Comparison of ENCODE assay signal across 28 cellular contexts in the genomic region with DNA sequence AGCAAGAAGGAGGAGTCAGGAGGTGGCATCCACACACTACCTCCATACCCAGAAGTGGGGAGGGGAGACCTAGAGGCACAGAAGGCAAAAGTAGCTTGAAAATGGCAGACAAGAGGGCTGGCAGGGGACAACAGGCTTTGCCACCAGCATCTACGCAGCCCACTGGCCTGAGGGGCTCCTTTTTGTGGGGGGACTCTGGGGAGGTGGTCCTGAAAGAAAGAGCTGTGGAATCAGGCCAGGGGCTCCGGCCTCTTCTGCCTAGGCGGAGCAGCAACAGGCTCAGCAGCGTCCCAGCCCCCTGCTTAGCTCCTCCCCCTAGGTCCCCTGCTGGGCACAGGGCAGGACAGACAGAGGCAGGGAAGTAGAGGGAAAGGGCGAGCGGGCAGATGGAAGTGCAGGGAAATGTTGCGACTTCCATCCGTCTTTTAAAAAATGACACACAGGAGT. TPM values are rescaled to one million over a fixed set of nuclear protein-coding genes. Genes with fewer than 3 reads are reported as not detected.
A peak's percentile ranks its signal among the peaks of the same experiment; 100 is the strongest.
DNase-seq lines count a peak whose midpoint lies in the region; ATAC-seq and TF ChIP-seq lines count a peak whose summit lies in the region.
"Had no signal": no experiment of that assay in that cellular context is flagged by ENCODE, and none has a peak within 500 bp of the region (broad histone marks: within the 10 kb centered on the region; RNA-seq: fewer than 3 reads in every experiment).

No MANE protein-coding gene starts in this region.

- H3K9me3 ChIP-seq in endodermal cell (ENCODE audit: control insufficient read depth, low read length): no peaks in the 10 kb centered on the region
- H3K9me3 ChIP-seq in spleen: no peaks in the 10 kb centered on the region
- H3K9me3 ChIP-seq: Caco-2, esophagus muscularis mucosa, gastroesophageal sphincter, Peyer's patch, prostate gland, SJCRH30 had no signal

- TF ChIP-seq CTCF in endodermal cell (conservative IDR thresholded peaks at IDR 0.05) (no peak), spleen (IDR thresholded peaks at IDR 0.05 in 8 of 11, conservative IDR thresholded peaks at IDR 0.05 in 3 of 11) (no peak)

- no peak overlapping the region for H3K4me3 Mint-ChIP-seq in endodermal cell
- H3K4me3 Mint-ChIP-seq: activated CD8-positive, alpha-beta T cell treated with anti-CD3 and anti-CD28 coated beads, Interleukin-2, amount 10 ng/mL, durations not matched to agents 7 days and 5 days; activated naive CD4-positive, alpha-beta T cell treated with anti-CD3 and anti-CD28 coated beads, Interleukin-2, amount 10 ng/mL, durations not matched to agents 7 days and 5 days; activated T-cell treated with anti-CD3 and anti-CD28 coated beads, Interleukin-2, amount 50 U/mL, for 24 hours; nephron progenitor cell; stimulated activated naive CD8-positive, alpha-beta T cell treated with anti-CD3 and anti-CD28 coated beads, Interleukin-15, amount 100 ng/mL, for 72 hours; type B pancreatic cell had no signal

- H3K27me3 ChIP-seq in endodermal cell (ENCODE audit: control insufficient read depth, insufficient read depth, low read length, poor library complexity, severe bottlenecking): no peaks in the 10 kb centered on the region
- peaks cover 0 to 26% (median 0%) of the 10 kb centered on the region in 7 donors for H3K27me3 ChIP-seq in spleen (replicated peaks in 1 of 7)
- H3K27me3 ChIP-seq: Peyer's patch, SJCRH30 had no signal

- H3K4me3 ChIP-seq in endodermal cell (ENCODE audit: low read length) (peak overlapping the region; percentile 29), spleen (no peak overlapping the region)
- H3K4me3 ChIP-seq: esophagus muscularis mucosa, gastroesophageal sphincter, Peyer's patch, prostate gland, SJCRH30, skin epidermis had no signal

- H3K9me3 Mint-ChIP-seq in endodermal cell: no peaks in the 10 kb centered on the region
- H3K9me3 Mint-ChIP-seq: activated naive CD4-positive, alpha-beta T cell treated with anti-CD3 and anti-CD28 coated beads, Interleukin-2, amount 10 ng/mL, durations not matched to agents 7 days and 5 days; activated T-cell treated with anti-CD3 and anti-CD28 coated beads, Interleukin-2, amount 50 U/mL, for 24 hours; nephron progenitor cell; stimulated activated naive CD8-positive, alpha-beta T cell treated with anti-CD3 and anti-CD28 coated beads, Interleukin-15, amount 100 ng/mL, for 72 hours; type B pancreatic cell had no signal

- DNase-seq in GDM1 (lab: John Stamatoyannopoulos, UW) (peak; percentile 59), KBM-7 (peak; percentile 75), endodermal cell (peak; percentile 91), spleen (peak; percentile 57)
- DNase-seq: activated CD8-positive, alpha-beta T cell treated with anti-CD3 and anti-CD28 coated beads, Interleukin-2, amount 10 ng/mL, durations not matched to agents 7 days and 5 days; activated naive CD4-positive, alpha-beta T cell treated with anti-CD3 and anti-CD28 coated beads, Interleukin-2, amount 10 ng/mL, durations not matched to agents 7 days and 5 days; activated T-cell treated with anti-CD3 and anti-CD28 coated beads, Interleukin-2, amount 50 U/mL, for 24 hours; Caco-2; caudate nucleus; NCI-H1694 treated with DMSO at 0.1 percent for 48 hours; NCI-H69; nephron progenitor cell; Peyer's patch; SJCRH30; stimulated activated CD4-positive, alpha-beta T cell treated with anti-CD3 and anti-CD28 coated beads, Interleukin-4, amount 100 ng/mL, for 24 hours; stimulated activated naive CD8-positive, alpha-beta T cell treated with anti-CD3 and anti-CD28 coated beads, Interleukin-15, amount 100 ng/mL, for 72 hours; T-helper 2 cell had no signal

- no peaks in the 10 kb centered on the region for H3K36me3 ChIP-seq in endodermal cell (ENCODE audit: control insufficient read depth, insufficient read depth, low read length)
- H3K36me3 ChIP-seq in spleen: no peaks in the 10 kb centered on the region
- H3K36me3 ChIP-seq: esophagus muscularis mucosa, gastroesophageal sphincter, Peyer's patch, prostate gland, SJCRH30 had no signal

- WGBS in endodermal cell (ENCODE audit: insufficient coverage in 1 of 2, insufficient read length in 1 of 2), 2 experiments: 68 to 73% methylated on average over 2 to 8 of the region's 8 CpGs
- 36 to 58% (median 46%) methylated on average over 8 of the region's 8 CpGs for WGBS in spleen, 5 donors

- in situ Hi-C loops in KBM-7 (cut with MboI; ENCODE audit: low pct_unique_long_range_greater_than_20kb, low sequenced_read_pairs): no loop called here

- H3K4me1 ChIP-seq in endodermal cell (ENCODE audit: control insufficient read depth, insufficient read depth, low read length): peaks cover 37% of the 10 kb centered on the region
- H3K4me1 ChIP-seq in spleen: no peaks in the 10 kb centered on the region
- H3K4me1 ChIP-seq: Caco-2, esophagus muscularis mucosa, gastroesophageal sphincter, Peyer's patch, prostate gland, SJCRH30 had no signal

- no peak overlapping the region for H3K27ac Mint-ChIP-seq in endodermal cell
- H3K27ac Mint-ChIP-seq: activated CD8-positive, alpha-beta T cell treated with anti-CD3 and anti-CD28 coated beads, Interleukin-2, amount 10 ng/mL, durations not matched to agents 7 days and 5 days; activated naive CD4-positive, alpha-beta T cell treated with anti-CD3 and anti-CD28 coated beads, Interleukin-2, amount 10 ng/mL, durations not matched to agents 7 days and 5 days; activated T-cell treated with anti-CD3 and anti-CD28 coated beads, Interleukin-2, amount 50 U/mL, for 24 hours; nephron progenitor cell; stimulated activated naive CD8-positive, alpha-beta T cell treated with anti-CD3 and anti-CD28 coated beads, Interleukin-15, amount 100 ng/mL, for 72 hours; type B pancreatic cell had no signal

- intact Hi-C loops in spleen (cut with DNase I; ENCODE audit: low total_unique reads): no loop called here

- no peaks in the 10 kb centered on the region for H3K36me3 Mint-ChIP-seq in endodermal cell (ENCODE audit: low read depth)
- H3K36me3 Mint-ChIP-seq: activated naive CD4-positive, alpha-beta T cell treated with anti-CD3 and anti-CD28 coated beads, Interleukin-2, amount 10 ng/mL, durations not matched to agents 7 days and 5 days; type B pancreatic cell had no signal

- H3K27me3 Mint-ChIP-seq in endodermal cell (ENCODE audit: insufficient read depth): peaks cover 44% of the 10 kb centered on the region

- H3K27ac ChIP-seq in endodermal cell (ENCODE audit: low read depth, low read length): no peak overlapping the region
- no peak overlapping the region for H3K27ac ChIP-seq in spleen
- H3K27ac ChIP-seq: esophagus muscularis mucosa, gastroesophageal sphincter, Peyer's patch, prostate gland, SJCRH30, skin epidermis had no signal

- no peak for TF ChIP-seq POLR2A in spleen (IDR thresholded peaks at IDR 0.05)

- peaks cover 44% of the 10 kb centered on the region for H3K4me1 Mint-ChIP-seq in endodermal cell
- H3K4me1 Mint-ChIP-seq: stimulated activated naive CD8-positive, alpha-beta T cell treated with anti-CD3 and anti-CD28 coated beads, Interleukin-15, amount 100 ng/mL, for 72 hours had no signal

- no peak for ATAC-seq in GM21526 (IDR thresholded peaks at IDR 0.05; ENCODE audit: low FRiP score, unreplicated experiment)
- ATAC-seq in HG03097 (IDR thresholded peaks at IDR 0.05; ENCODE audit: low FRiP score, unreplicated experiment): no peak
- no peak for ATAC-seq in HG02588 (IDR thresholded peaks at IDR 0.05; ENCODE audit: unreplicated experiment)
- ATAC-seq: activated CD4-positive, CD25-positive, alpha-beta regulatory T cell treated with anti-CD3 and anti-CD28 coated beads, Interleukin-2, amount 50 U/mL, for 24 hours; activated CD8-positive, alpha-beta T cell treated with anti-CD3 and anti-CD28 coated beads, Interleukin-2, amount 10 ng/mL, durations not matched to agents 7 days and 5 days; gastroesophageal sphincter; left lobe of liver; stimulated activated naive CD8-positive, alpha-beta T cell treated with anti-CD3 and anti-CD28 coated beads, Interleukin-15, amount 100 ng/mL, for 72 hours had no signal

- no peak overlapping the region for H3K9ac ChIP-seq in endodermal cell (ENCODE audit: extremely low read depth, low read length, poor library complexity, severe bottlenecking)

RNA-seq across cellular contexts. Expression of a gene that starts 9.9 kb away (rescaled TPM):
- 100 to 1,000 TPM; 272 to 938 TPM for total RNA-seq in endodermal cell
- polyA plus RNA-seq in endodermal cell (2013, experiment 1 of 2): 318 TPM
- polyA plus RNA-seq in endodermal cell (2013, experiment 2 of 2): 376 TPM
- under 1 TPM in 3 of 7 donors, not detected in 4; 0.34 to 0.54 (median 0.37) TPM for total RNA-seq in spleen
- polyA plus RNA-seq in spleen: under 1 TPM; 0.06 to 0.65 (median 0.11) TPM
- total RNA-seq: activated CD8-positive, alpha-beta T cell treated with anti-CD3 and anti-CD28 coated beads, Interleukin-2, amount 10 ng/mL, durations not matched to agents 7 days and 5 days; Caco-2; left lobe of liver; mononuclear cell; Peyer's patch had no signal

RNA-seq across cellular contexts. Expression of a gene that starts 26.9 kb away (rescaled TPM):
- total RNA-seq in endodermal cell (100 to 1,000 TPM in 1 of 2 donors, 10 to 100 TPM in 1; 94.5 to 101 TPM), spleen (10 to 100 TPM; 50.0 to 72.8 (median 67.6) TPM)
- 74.6 TPM for polyA plus RNA-seq in endodermal cell (2013, experiment 1 of 2)
- polyA plus RNA-seq in endodermal cell (2013, experiment 2 of 2): 71.4 TPM
- 10 to 100 TPM; 68.1 to 80.4 (median 79.9) TPM for polyA plus RNA-seq in spleen

RNA-seq across cellular contexts. Expression of a gene that starts 48.2 kb away (rescaled TPM):
- 10 to 100 TPM; 19.0 to 21.6 TPM for total RNA-seq in endodermal cell
- polyA plus RNA-seq in endodermal cell (2013, experiment 1 of 2): 13.3 TPM
- polyA plus RNA-seq in endodermal cell (2013, experiment 2 of 2): 12.3 TPM
- 10 to 100 TPM; 18.4 to 23.6 (median 21.7) TPM for total RNA-seq in spleen
- 1 to 10 TPM; 4.6 to 9.9 (median 5.6) TPM for polyA plus RNA-seq in spleen

Comparison
In these comparisons a context has a peak if more than half of its experiments do, and no peak if none do; other contexts are left out.
1. RNA of a gene that starts 9.9 kb away (total RNA-seq): 272 to 938 TPM in endodermal cell; 0.34 to 0.54 TPM in spleen; every median in the first group is over 100 times any median in the second.
2. Peak in every context shown above with its lines, with median percentiles within 50 percentile points of each other: DNase-seq.